Comparison of ENCODE assay signal across 1 cellular context in genomic region chr1:91765880-91766443, GRCh38.
TF ChIP-seq lines count a peak whose summit lies in the region.

No MANE protein-coding gene starts in this region.

TF ChIP-seq in K562, 482 proteins besides CTCF, POLR2A, EP300 and RAD21 (continued from another document and continues in another):
- TF ChIP-seq CEBPB (tag; IDR thresholded peaks at IDR 0.05) (peak; percentile 98), ZNF12 (CRISPR knock-in tag; IDR thresholded peaks at IDR 0.05) (no peak), BHLHE40 (IDR thresholded peaks at IDR 0.05; ENCODE audit: low read length) (no peak), XRCC4 (IDR thresholded peaks at IDR 0.05; ENCODE audit: extremely low read depth, insufficient read depth, insufficient read length) (no peak), SMARCE1 (IDR thresholded peaks at IDR 0.05) (peak; percentile 69; the same call in 1 of the 2 replicates), TCF3 (CRISPR knock-in tag; IDR thresholded peaks at IDR 0.05) (no peak), ZNF121 (CRISPR knock-in tag; conservative IDR thresholded peaks at IDR 0.05) (peak; percentile 54), ZNF655 (CRISPR knock-in tag; IDR thresholded peaks at IDR 0.05) (no peak), SP1 (CRISPR knock-in tag; IDR thresholded peaks at IDR 0.05) (no peak), IFI16 (CRISPR knock-in tag; IDR thresholded peaks at IDR 0.05) (no peak), STAG1 (CRISPR knock-in tag; IDR thresholded peaks at IDR 0.05; ENCODE audit: borderline replicate concordance) (no peak), ZNF785 (CRISPR knock-in tag; IDR thresholded peaks at IDR 0.05) (no peak), ZNF134 (CRISPR knock-in tag; conservative IDR thresholded peaks at IDR 0.05) (no peak), LARP7 (IDR thresholded peaks at IDR 0.05) (no peak), HMG20A (CRISPR knock-in tag; conservative IDR thresholded peaks at IDR 0.05) (no peak), RFX1 (IDR thresholded peaks at IDR 0.05) (0 out of 2 replicates have a peak, but pooled peaks have one; percentile 19), SMARCA4 (IDR thresholded peaks at IDR 0.05) (peak; percentile 51; the same call in 1 of the 2 replicates), ZBTB8A (IDR thresholded peaks at IDR 0.05; ENCODE audit: partially characterized antibody) (no peak), GATA2 (CRISPR knock-in tag; IDR thresholded peaks at IDR 0.05) (peak; percentile 59; the same call in 1 of the 2 replicates), POLR3G (IDR thresholded peaks at IDR 0.05; ENCODE audit: extremely low read depth, insufficient read length, insufficient replicate concordance) (no peak), KAT8 (IDR thresholded peaks at IDR 0.05; ENCODE audit: low read depth) (no peak), MED1 (CRISPR knock-in tag; IDR thresholded peaks at IDR 0.05; ENCODE audit: borderline replicate concordance) (no peak), SREBF1 (IDR thresholded peaks at IDR 0.05; ENCODE audit: borderline replicate concordance, low read depth, low read length) (no peak), ZNF165 (CRISPR knock-in tag; IDR thresholded peaks at IDR 0.05; ENCODE audit: borderline replicate concordance) (no peak), ELF1 (tag; IDR thresholded peaks at IDR 0.05) (no peak), BCOR (IDR thresholded peaks at IDR 0.05) (peak; percentile 52; the same call in 1 of the 2 replicates), BRF2 (IDR thresholded peaks at IDR 0.05; ENCODE audit: borderline replicate concordance, insufficient read depth, insufficient read length) (no peak), FIP1L1 (IDR thresholded peaks at IDR 0.05; ENCODE audit: low read depth, low read length, poor library complexity, severe bottlenecking) (no peak), THRAP3 (IDR thresholded peaks at IDR 0.05; ENCODE audit: borderline replicate concordance) (no peak), MECOM (CRISPR knock-in tag; IDR thresholded peaks at IDR 0.05) (no peak), ZBTB7A (IDR thresholded peaks at IDR 0.05; ENCODE audit: borderline replicate concordance, control insufficient read depth, low read depth, low read length) (no peak), RFX7 (CRISPR knock-in tag; IDR thresholded peaks at IDR 0.05) (no peak), ELF4 (CRISPR knock-in tag; IDR thresholded peaks at IDR 0.05) (no peak), RNF2 (IDR thresholded peaks at IDR 0.05) (no peak), HDAC2 (IDR thresholded peaks at IDR 0.05) (0 out of 2 replicates have a peak, but pooled peaks have one; percentile 16), KLF1 (tag; IDR thresholded peaks at IDR 0.05) (no peak), CEBPG (CRISPR knock-in tag; IDR thresholded peaks at IDR 0.05) (peak; percentile 90), CEBPG (tag; conservative IDR thresholded peaks at IDR 0.05 in 1 of 2, IDR thresholded peaks at IDR 0.05 in 1 of 2) (peak; percentile 88 to 93), CHD7 (IDR thresholded peaks at IDR 0.05; ENCODE audit: low read depth, low read length) (no peak), RHOXF2B (CRISPR knock-in tag; conservative IDR thresholded peaks at IDR 0.05) (no peak), HMBOX1 (IDR thresholded peaks at IDR 0.05) (peak; percentile 94), NCOA2 (IDR thresholded peaks at IDR 0.05; ENCODE audit: partially characterized antibody in 2 of 2) (no peak)
- TF ChIP-seq, protein P1, sequence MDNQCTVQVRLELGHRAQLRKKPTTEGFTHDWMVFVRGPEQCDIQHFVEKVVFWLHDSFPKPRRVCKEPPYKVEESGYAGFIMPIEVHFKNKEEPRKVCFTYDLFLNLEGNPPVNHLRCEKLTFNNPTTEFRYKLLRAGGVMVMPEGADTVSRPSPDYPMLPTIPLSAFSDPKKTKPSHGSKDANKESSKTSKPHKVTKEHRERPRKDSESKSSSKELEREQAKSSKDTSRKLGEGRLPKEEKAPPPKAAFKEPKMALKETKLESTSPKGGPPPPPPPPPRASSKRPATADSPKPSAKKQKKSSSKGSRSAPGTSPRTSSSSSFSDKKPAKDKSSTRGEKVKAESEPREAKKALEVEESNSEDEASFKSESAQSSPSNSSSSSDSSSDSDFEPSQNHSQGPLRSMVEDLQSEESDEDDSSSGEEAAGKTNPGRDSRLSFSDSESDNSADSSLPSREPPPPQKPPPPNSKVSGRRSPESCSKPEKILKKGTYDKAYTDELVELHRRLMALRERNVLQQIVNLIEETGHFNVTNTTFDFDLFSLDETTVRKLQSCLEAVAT (IDR thresholded peaks at IDR 0.05): no peak
- TF ChIP-seq, protein P2, sequence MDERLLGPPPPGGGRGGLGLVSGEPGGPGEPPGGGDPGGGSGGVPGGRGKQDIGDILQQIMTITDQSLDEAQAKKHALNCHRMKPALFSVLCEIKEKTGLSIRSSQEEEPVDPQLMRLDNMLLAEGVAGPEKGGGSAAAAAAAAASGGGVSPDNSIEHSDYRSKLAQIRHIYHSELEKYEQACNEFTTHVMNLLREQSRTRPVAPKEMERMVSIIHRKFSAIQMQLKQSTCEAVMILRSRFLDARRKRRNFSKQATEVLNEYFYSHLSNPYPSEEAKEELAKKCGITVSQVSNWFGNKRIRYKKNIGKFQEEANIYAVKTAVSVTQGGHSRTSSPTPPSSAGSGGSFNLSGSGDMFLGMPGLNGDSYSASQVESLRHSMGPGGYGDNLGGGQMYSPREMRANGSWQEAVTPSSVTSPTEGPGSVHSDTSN (CRISPR knock-in tag; IDR thresholded peaks at IDR 0.05; ENCODE audit: low read depth): no peak
- TF ChIP-seq, protein P2 (tag; conservative IDR thresholded peaks at IDR 0.05; ENCODE audit: low read depth): no peak
- TF ChIP-seq, protein P3, sequence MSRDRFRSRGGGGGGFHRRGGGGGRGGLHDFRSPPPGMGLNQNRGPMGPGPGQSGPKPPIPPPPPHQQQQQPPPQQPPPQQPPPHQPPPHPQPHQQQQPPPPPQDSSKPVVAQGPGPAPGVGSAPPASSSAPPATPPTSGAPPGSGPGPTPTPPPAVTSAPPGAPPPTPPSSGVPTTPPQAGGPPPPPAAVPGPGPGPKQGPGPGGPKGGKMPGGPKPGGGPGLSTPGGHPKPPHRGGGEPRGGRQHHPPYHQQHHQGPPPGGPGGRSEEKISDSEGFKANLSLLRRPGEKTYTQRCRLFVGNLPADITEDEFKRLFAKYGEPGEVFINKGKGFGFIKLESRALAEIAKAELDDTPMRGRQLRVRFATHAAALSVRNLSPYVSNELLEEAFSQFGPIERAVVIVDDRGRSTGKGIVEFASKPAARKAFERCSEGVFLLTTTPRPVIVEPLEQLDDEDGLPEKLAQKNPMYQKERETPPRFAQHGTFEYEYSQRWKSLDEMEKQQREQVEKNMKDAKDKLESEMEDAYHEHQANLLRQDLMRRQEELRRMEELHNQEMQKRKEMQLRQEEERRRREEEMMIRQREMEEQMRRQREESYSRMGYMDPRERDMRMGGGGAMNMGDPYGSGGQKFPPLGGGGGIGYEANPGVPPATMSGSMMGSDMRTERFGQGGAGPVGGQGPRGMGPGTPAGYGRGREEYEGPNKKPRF (IDR thresholded peaks at IDR 0.05; ENCODE audit: low read depth, low read length): no peak
